13 cellular contexts compared by ENCODE assay signal in genomic region chr7:154871483-154871882, GRCh38.
"Had no signal": no experiment of that assay in that cellular context is flagged by ENCODE, and none has a peak within 500 bp of the region (broad histone marks: within the 10 kb centered on the region; RNA-seq: fewer than 3 reads in every experiment).

No MANE protein-coding gene starts in this region.

- ATAC-seq: activated CD8-positive, alpha-beta memory T cell treated with anti-CD3 and anti-CD28 coated beads, Interleukin-2, amount 10 ng/mL, durations not matched to agents 7 days and 5 days; left lung had no signal

- H3K27ac ChIP-seq: esophagus squamous epithelium, left lung, tibial artery had no signal

- H3K4me1 ChIP-seq: esophagus squamous epithelium, left lung, tibial artery had no signal

- FAIRE-seq: bronchial epithelial cell, colon, islet of Langerhans had no signal

- H3K9me3 ChIP-seq: esophagus squamous epithelium, left lung, tibial artery had no signal

- DNase-seq: activated CD4-positive, alpha-beta T cell treated with anti-CD3 and anti-CD28 coated beads, Interleukin-2, amount 50 U/mL, for 48 hours; activated CD4-positive, CD25-positive, alpha-beta regulatory T cell treated with anti-CD3 and anti-CD28 coated beads, Interleukin-2, amount 50 U/mL, for 72 hours; activated CD8-positive, alpha-beta memory T cell treated with anti-CD3 and anti-CD28 coated beads, Interleukin-2, amount 10 ng/mL, durations not matched to agents 7 days and 5 days; activated effector memory CD4-positive, alpha-beta T cell treated with Interleukin-2 at 50 U/mL for 16 hours; activated T-cell treated with anti-CD3 and anti-CD28 coated beads, Interleukin-2, amount 50 U/mL, for 24 hours; esophagus squamous epithelium; foreskin fibroblast; left lung; SW 1271 had no signal

- H3K4me3 ChIP-seq: esophagus squamous epithelium, left lung, tibial artery had no signal

- H3K36me3 ChIP-seq: esophagus squamous epithelium, left lung, tibial artery had no signal
